In the genomic region with DNA sequence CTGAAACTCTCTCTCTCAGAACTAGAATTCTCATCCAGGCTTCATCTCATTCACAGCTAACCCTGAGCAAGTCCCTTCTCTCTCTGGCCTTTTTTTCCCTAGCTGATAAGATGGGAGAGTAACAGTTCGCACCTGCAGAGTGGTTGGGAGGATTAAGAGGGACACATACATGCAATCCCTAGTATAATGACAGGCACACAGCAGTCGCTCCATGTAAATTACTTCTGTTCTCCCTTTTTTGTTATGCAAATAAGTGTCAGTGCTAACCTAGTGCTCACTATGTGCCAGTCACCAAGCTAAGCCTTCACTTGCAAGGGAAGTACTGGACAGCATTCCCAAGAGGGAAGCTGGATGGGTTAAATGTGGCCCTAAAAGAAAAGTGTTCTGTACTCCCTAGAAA, we compare ENCODE assay signal across 23 cellular contexts.
"Had no signal": no experiment of that assay in that cellular context is flagged by ENCODE, and none has a peak within 500 bp of the region (broad histone marks: within the 10 kb centered on the region; RNA-seq: fewer than 3 reads in every experiment).

No MANE protein-coding gene starts in this region.

- H3K4me1 Mint-ChIP-seq: natural killer cell had no signal

- H3K9me3 ChIP-seq: gastrocnemius medialis, lower lobe of right lung, neutrophil, pancreas, right lobe of liver, thoracic aorta, tibial nerve, upper lobe of left lung had no signal

- H3K27ac ChIP-seq: coronary artery, gastrocnemius medialis, hepatocyte, lower lobe of right lung, neutrophil, pancreas, right lobe of liver, thoracic aorta, tibial nerve, upper lobe of left lung had no signal

- H3K4me1 ChIP-seq: gastrocnemius medialis, lower lobe of right lung, pancreas, right lobe of liver, tibial nerve, upper lobe of left lung had no signal

- H3K36me3 Mint-ChIP-seq: natural killer cell; stimulated activated naive B cell treated with anti-CD40 and anti-IgM and Interleukin-4, amounts not matched to agents 10 μg/mL and 1 μg/mL and 100 μg/mL, for 72 hours had no signal

- H3K27me3 Mint-ChIP-seq: effector memory CD8-positive, alpha-beta T cell; progenitor cell of endocrine pancreas; stimulated activated naive CD8-positive, alpha-beta T cell treated with anti-CD3 and anti-CD28 coated beads, Interleukin-15, Interleukin-2, amounts not matched to agents 100 ng/mL and 50 ng/mL, for 24 hours had no signal

- DNase-seq: dermis blood vessel endothelial cell; effector memory CD8-positive, alpha-beta T cell; foreskin fibroblast; gastrocnemius medialis; head of caudate nucleus; left ventricle myocardium superior; lower lobe of right lung; natural killer cell; pancreas; right lobe of liver; small intestine; stimulated activated CD4-positive, alpha-beta T cell treated with anti-CD3 and anti-CD28 coated beads, Interleukin-15, amount 100 ng/mL, for 24 hours; stimulated activated CD4-positive, alpha-beta T cell treated with anti-CD3 and anti-CD28 coated beads, Interleukin-2, amount 100 ng/mL, for 48 hours; stimulated activated naive B cell treated with anti-CD40 and anti-IgM and Interleukin-4, amounts not matched to agents 10 μg/mL and 1 μg/mL and 100 μg/mL, for 72 hours; upper lobe of left lung had no signal

- H3K79me2 ChIP-seq: hepatocyte had no signal

- H3K27me3 ChIP-seq: hepatocyte, pancreas, right lobe of liver, tibial nerve, upper lobe of left lung had no signal

- H3K27ac Mint-ChIP-seq: effector memory CD8-positive, alpha-beta T cell; natural killer cell; progenitor cell of endocrine pancreas; stimulated activated naive B cell treated with anti-CD40 and anti-IgM and Interleukin-4, amounts not matched to agents 10 μg/mL and 1 μg/mL and 100 μg/mL, for 72 hours; stimulated activated naive CD8-positive, alpha-beta T cell treated with anti-CD3 and anti-CD28 coated beads, Interleukin-15, Interleukin-2, amounts not matched to agents 100 ng/mL and 50 ng/mL, for 24 hours had no signal

- H3K36me3 ChIP-seq: gastrocnemius medialis, lower lobe of right lung, neutrophil, pancreas, right lobe of liver, thoracic aorta, tibial nerve, upper lobe of left lung had no signal

- H3K4me3 ChIP-seq: coronary artery, gastrocnemius medialis, hepatocyte, lower lobe of right lung, pancreas, right lobe of liver, thoracic aorta, tibial nerve, upper lobe of left lung had no signal

- ATAC-seq: effector memory CD8-positive, alpha-beta T cell; esophagus mucosa; gastrocnemius medialis; left ventricle myocardium superior; lower lobe of right lung; natural killer cell; pancreas; right lobe of liver; stimulated activated naive B cell treated with anti-CD40 and anti-IgM and Interleukin-4, amounts not matched to agents 10 μg/mL and 1 μg/mL and 100 μg/mL, for 72 hours had no signal

- H3K4me2 ChIP-seq: hepatocyte had no signal

- H2AFZ ChIP-seq: hepatocyte had no signal

- H3K4me3 Mint-ChIP-seq: effector memory CD8-positive, alpha-beta T cell; natural killer cell; stimulated activated naive B cell treated with anti-CD40 and anti-IgM and Interleukin-4, amounts not matched to agents 10 μg/mL and 1 μg/mL and 100 μg/mL, for 72 hours; stimulated activated naive CD8-positive, alpha-beta T cell treated with anti-CD3 and anti-CD28 coated beads, Interleukin-15, Interleukin-2, amounts not matched to agents 100 ng/mL and 50 ng/mL, for 24 hours had no signal

- H3K9me3 Mint-ChIP-seq: stimulated activated naive CD8-positive, alpha-beta T cell treated with anti-CD3 and anti-CD28 coated beads, Interleukin-15, Interleukin-2, amounts not matched to agents 100 ng/mL and 50 ng/mL, for 24 hours had no signal
